In genomic region chr22:48729499-48730171, GRCh38 we compare ENCODE assay signal across 17 cellular contexts.
"Had no signal": no experiment of that assay in that cellular context is flagged by ENCODE, and none has a peak within 500 bp of the region (broad histone marks: within the 10 kb centered on the region; RNA-seq: fewer than 3 reads in every experiment).

No MANE protein-coding gene starts in this region.

- H3K4me1 ChIP-seq: esophagus muscularis mucosa, gastrocnemius medialis, suprapubic skin, thyroid gland, upper lobe of left lung, vagina had no signal

- H3K4me1 Mint-ChIP-seq: naive thymus-derived CD4-positive, alpha-beta T cell; nephron progenitor cell had no signal

- H3K27ac Mint-ChIP-seq: naive thymus-derived CD4-positive, alpha-beta T cell; nephron progenitor cell had no signal

- H3K4me3 Mint-ChIP-seq: naive thymus-derived CD4-positive, alpha-beta T cell; nephron progenitor cell had no signal

- ATAC-seq: gastrocnemius medialis; naive thymus-derived CD4-positive, alpha-beta T cell; stimulated activated naive CD8-positive, alpha-beta T cell treated with anti-CD3 and anti-CD28 coated beads, Interleukin-15, Interleukin-2, amounts not matched to agents 100 U/mL and 50 U/mL, for 24 hours had no signal

- H3K27me3 ChIP-seq: gastrocnemius medialis, neutrophil, suprapubic skin, thyroid gland, upper lobe of left lung, vagina had no signal

- H3K9me3 ChIP-seq: neutrophil, thyroid gland, vagina had no signal

- H3K36me3 ChIP-seq: esophagus muscularis mucosa, gastrocnemius medialis, neutrophil, suprapubic skin, thyroid gland, upper lobe of left lung, vagina had no signal

- FAIRE-seq: keratinocyte had no signal

- H3K4me3 ChIP-seq: esophagus muscularis mucosa, gastrocnemius medialis, suprapubic skin, thyroid gland, upper lobe of left lung, vagina had no signal

- H3K36me3 Mint-ChIP-seq: naive thymus-derived CD4-positive, alpha-beta T cell had no signal

- DNase-seq: effector memory CD4-positive, alpha-beta T cell; gastrocnemius medialis; left colon; mammary epithelial cell; nephron progenitor cell; small intestine; stimulated activated CD4-positive, alpha-beta T cell treated with anti-CD3 and anti-CD28 coated beads, Interleukin-2, amount 100 ng/mL, for 48 hours; stimulated activated naive CD8-positive, alpha-beta T cell treated with anti-CD3 and anti-CD28 coated beads, Interleukin-15, Interleukin-2, amounts not matched to agents 100 U/mL and 50 U/mL, for 24 hours; thyroid gland; upper lobe of left lung had no signal

- H3K27ac ChIP-seq: epithelial cell of prostate, esophagus muscularis mucosa, gastrocnemius medialis, neutrophil, suprapubic skin, thyroid gland, upper lobe of left lung, vagina had no signal
